ENCODE assay signal across 35 cellular contexts in the genomic region with DNA sequence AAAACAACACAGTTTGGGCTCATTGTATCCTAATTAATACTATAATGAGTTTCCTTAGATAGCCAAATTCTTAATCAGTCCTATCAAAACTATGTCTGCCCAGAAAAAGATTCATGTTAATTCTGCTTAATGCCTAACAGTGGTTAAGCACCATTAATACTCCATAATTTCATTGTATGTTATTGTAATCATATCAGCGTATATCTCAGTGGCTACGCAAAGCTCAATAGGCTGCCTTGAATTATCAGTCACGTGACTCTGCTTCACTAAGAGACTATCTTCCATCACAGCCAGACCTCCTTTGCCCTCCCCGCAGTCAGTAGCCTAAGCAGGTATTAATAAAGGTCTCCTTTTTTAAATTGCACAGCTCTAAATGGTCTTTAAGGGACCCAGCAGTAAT.
"Had no signal": no experiment of that assay in that cellular context is flagged by ENCODE, and none has a peak within 500 bp of the region (broad histone marks: within the 10 kb centered on the region; RNA-seq: fewer than 3 reads in every experiment).

No MANE protein-coding gene starts in this region.

- H3K4me3 ChIP-seq: cardiac muscle cell, Peyer's patch, SJSA1 had no signal

- H3K27me3 Mint-ChIP-seq: activated CD4-positive, alpha-beta memory T cell treated with anti-CD3 and anti-CD28 coated beads, Interleukin-2, amount 10 ng/mL, durations not matched to agents 7 days and 5 days; activated CD8-positive, alpha-beta memory T cell treated with anti-CD3 and anti-CD28 coated beads, Interleukin-2, amount 10 ng/mL, durations not matched to agents 7 days and 5 days; activated naive CD4-positive, alpha-beta T cell treated with anti-CD3 and anti-CD28 coated beads, Interleukin-2, amount 10 ng/mL, durations not matched to agents 7 days and 5 days; activated naive CD8-positive, alpha-beta T cell treated with anti-CD3 and anti-CD28 coated beads, Interleukin-2, amount 50 U/mL, for 24 hours; central memory CD8-positive, alpha-beta T cell had no signal

- H3K36me3 Mint-ChIP-seq: activated CD8-positive, alpha-beta memory T cell treated with anti-CD3 and anti-CD28 coated beads, Interleukin-2, amount 10 ng/mL, durations not matched to agents 7 days and 5 days; activated naive CD4-positive, alpha-beta T cell treated with anti-CD3 and anti-CD28 coated beads, Interleukin-2, amount 10 ng/mL, durations not matched to agents 7 days and 5 days; activated naive CD8-positive, alpha-beta T cell had no signal

- H3K4me1 ChIP-seq: Peyer's patch, SJSA1 had no signal

- H3K27ac Mint-ChIP-seq: activated CD4-positive, alpha-beta memory T cell treated with anti-CD3 and anti-CD28 coated beads, Interleukin-2, amount 10 ng/mL, durations not matched to agents 7 days and 5 days; activated CD8-positive, alpha-beta memory T cell treated with anti-CD3 and anti-CD28 coated beads, Interleukin-2, amount 10 ng/mL, durations not matched to agents 7 days and 5 days; activated naive CD4-positive, alpha-beta T cell treated with anti-CD3 and anti-CD28 coated beads, Interleukin-2, amount 10 ng/mL, durations not matched to agents 7 days and 5 days; activated naive CD8-positive, alpha-beta T cell; activated naive CD8-positive, alpha-beta T cell treated with anti-CD3 and anti-CD28 coated beads, Interleukin-2, amount 50 U/mL, for 24 hours had no signal

- H3K4me1 Mint-ChIP-seq: activated CD4-positive, alpha-beta memory T cell treated with anti-CD3 and anti-CD28 coated beads, Interleukin-2, amount 10 ng/mL, durations not matched to agents 7 days and 5 days; activated CD8-positive, alpha-beta memory T cell treated with anti-CD3 and anti-CD28 coated beads, Interleukin-2, amount 10 ng/mL, durations not matched to agents 7 days and 5 days; activated naive CD4-positive, alpha-beta T cell treated with anti-CD3 and anti-CD28 coated beads, Interleukin-2, amount 10 ng/mL, durations not matched to agents 7 days and 5 days; activated naive CD8-positive, alpha-beta T cell treated with anti-CD3 and anti-CD28 coated beads, Interleukin-2, amount 50 U/mL, for 24 hours; central memory CD8-positive, alpha-beta T cell had no signal

- ATAC-seq: activated CD8-positive, alpha-beta memory T cell treated with anti-CD3 and anti-CD28 coated beads, Interleukin-2, amount 10 ng/mL, durations not matched to agents 7 days and 5 days; activated naive CD8-positive, alpha-beta T cell treated with anti-CD3 and anti-CD28 coated beads, Interleukin-2, amount 50 U/mL, for 24 hours; PC-3 had no signal

- H3K9me3 ChIP-seq: Peyer's patch, SJSA1 had no signal

- H3K9me3 Mint-ChIP-seq: activated naive CD8-positive, alpha-beta T cell treated with anti-CD3 and anti-CD28 coated beads, Interleukin-2, amount 50 U/mL, for 24 hours had no signal

- DNase-seq: activated CD4-positive, alpha-beta memory T cell treated with anti-CD3 and anti-CD28 coated beads, Interleukin-2, amount 10 ng/mL, durations not matched to agents 7 days and 5 days; activated CD4-positive, alpha-beta T cell treated with anti-CD3 and anti-CD28 coated beads for 1 hour; activated CD4-positive, alpha-beta T cell treated with anti-CD3 and anti-CD28 coated beads for 48 hours; activated CD4-positive, CD25-positive, alpha-beta regulatory T cell; activated CD8-positive, alpha-beta memory T cell treated with anti-CD3 and anti-CD28 coated beads for 24 hours; activated CD8-positive, alpha-beta memory T cell treated with anti-CD3 and anti-CD28 coated beads, Interleukin-2, amount 10 ng/mL, durations not matched to agents 7 days and 5 days; activated CD8-positive, alpha-beta memory T cell treated with anti-CD3 and anti-CD28 coated beads, Interleukin-2, amount 50 U/mL, for 48 hours; activated effector memory CD4-positive, alpha-beta T cell treated with Interleukin-2 at 50 U/mL for 16 hours; activated naive CD4-positive, alpha-beta T cell treated with anti-CD3 and anti-CD28 coated beads, Interleukin-2, amount 10 ng/mL, durations not matched to agents 7 days and 5 days; activated naive CD8-positive, alpha-beta T cell treated with anti-CD3 and anti-CD28 coated beads, Interleukin-2, amount 50 U/mL, for 24 hours; activated T-cell treated with anti-CD3 and anti-CD28 coated beads, Interleukin-2, amount 50 U/mL, for 48 hours; aorta; Karpas-422; KBM-7; NCI-H1105; NCI-H1417 treated with DMSO at 0.1 percent for 48 hours; NCI-H1694; NCI-H1930; NCI-H2081 treated with DMSO at 0.1 percent for 48 hours; NCI-H345; NCI-H524 treated with DMSO at 0.1 percent for 48 hours; NK-92 treated with Interleukin-12 subunit alpha and Interleukin-12 subunit beta, amount 100 ng/mL, for 24 hours; PC-3; Peyer's patch; RPMI8226; SHP77 treated with DMSO at 0.1 percent for 48 hours; SW 1271; T-helper 1 cell; T-helper 2 cell; T-helper 9 cell had no signal

- H3K4me3 Mint-ChIP-seq: activated CD4-positive, alpha-beta memory T cell treated with anti-CD3 and anti-CD28 coated beads, Interleukin-2, amount 10 ng/mL, durations not matched to agents 7 days and 5 days; activated CD8-positive, alpha-beta memory T cell treated with anti-CD3 and anti-CD28 coated beads, Interleukin-2, amount 10 ng/mL, durations not matched to agents 7 days and 5 days; activated naive CD4-positive, alpha-beta T cell treated with anti-CD3 and anti-CD28 coated beads, Interleukin-2, amount 10 ng/mL, durations not matched to agents 7 days and 5 days; activated naive CD8-positive, alpha-beta T cell; activated naive CD8-positive, alpha-beta T cell treated with anti-CD3 and anti-CD28 coated beads, Interleukin-2, amount 50 U/mL, for 24 hours; central memory CD8-positive, alpha-beta T cell had no signal

- H3K36me3 ChIP-seq: cardiac muscle cell, Peyer's patch, SJSA1 had no signal

- H3K27me3 ChIP-seq: cardiac muscle cell, Peyer's patch, SJSA1 had no signal

- H3K27ac ChIP-seq: cardiac muscle cell, Peyer's patch, SJSA1, VCaP had no signal
